In the genomic region with DNA sequence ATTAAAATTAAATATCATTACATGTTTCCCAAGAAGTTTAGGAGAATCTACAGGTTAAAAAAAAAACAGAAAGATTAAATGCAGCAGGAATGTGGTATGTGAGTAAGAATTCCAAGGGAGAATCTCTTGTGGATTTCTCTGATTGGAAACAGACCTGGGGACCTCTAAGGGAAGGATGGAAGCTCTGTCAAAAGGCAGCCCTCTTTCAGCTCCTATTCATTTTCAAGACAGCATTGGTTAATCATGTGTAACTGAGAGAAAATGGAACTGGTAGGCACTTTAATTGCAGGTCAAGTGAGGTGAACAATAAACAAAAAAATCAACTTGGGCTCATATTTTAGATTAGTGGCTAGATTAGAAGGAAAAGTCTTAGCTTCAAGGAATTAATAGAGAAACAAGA, we compare ENCODE assay signal across 20 cellular contexts.
DNase-seq lines count a peak whose midpoint lies in the region; ATAC-seq, FAIRE-seq and TF ChIP-seq lines count a peak whose summit lies in the region.
"Had no signal": no experiment of that assay in that cellular context is flagged by ENCODE, and none has a peak within 500 bp of the region (broad histone marks: within the 10 kb centered on the region; RNA-seq: fewer than 3 reads in every experiment).

No MANE protein-coding gene starts in this region.

- ATAC-seq in GM21515 (IDR thresholded peaks at IDR 0.05; ENCODE audit: unreplicated experiment): no peak
- ATAC-seq: HepG2 had no signal

- H3K27ac ChIP-seq in cardiac muscle cell (peak overlapping the region; percentile 24), right atrium auricular region (no peak overlapping the region)
- H3K27ac ChIP-seq: KMS-11, Peyer's patch had no signal

- H3K4me1 ChIP-seq in cardiac muscle cell (ENCODE audit: low read depth): peaks cover 24% of the 10 kb centered on the region
- H3K4me1 ChIP-seq in right atrium auricular region: no peaks in the 10 kb centered on the region
- H3K4me1 ChIP-seq: Peyer's patch had no signal

- H3K27me3 ChIP-seq in cardiac muscle cell: no peaks in the 10 kb centered on the region
- H3K27me3 ChIP-seq in right atrium auricular region: no peaks in the 10 kb centered on the region
- H3K27me3 ChIP-seq: Peyer's patch had no signal

- H3K36me3 ChIP-seq in cardiac muscle cell (no peaks in the 10 kb centered on the region), right atrium auricular region (no peaks in the 10 kb centered on the region)
- H3K36me3 ChIP-seq: Peyer's patch had no signal

- TF ChIP-seq CTCF in cardiac muscle cell (IDR thresholded peaks at IDR 0.05; ENCODE audit: low read depth, low read length): no peak
- TF ChIP-seq CTCF in right atrium auricular region (IDR thresholded peaks at IDR 0.05): no peak
- TF ChIP-seq CTCF in mesothelial cell of epicardium (IDR thresholded peaks at IDR 0.05; ENCODE audit: unreplicated experiment): no peak

- no peak for FAIRE-seq in GM19239 (lab: Jason Lieb, UNC)
- FAIRE-seq: HepG2 had no signal

- DNase-seq in cardiac muscle cell (ENCODE audit: low read depth in 1 of 2, low spot score in 1 of 2): no peak
- no peak for DNase-seq in right atrium auricular region (ENCODE audit: low spot score)
- DNase-seq in SK-N-DZ (ENCODE audit: low spot score): peak; percentile 22
- no peak for DNase-seq in mesothelial cell of epicardium (ENCODE audit: low spot score in 2 of 2, unreplicated experiment in 2 of 2)
- no peak for DNase-seq in GM19239 (ENCODE audit: insufficient read length, low spot score)
- no peak for DNase-seq in amniotic stem cell (lab: John Stamatoyannopoulos, UW)
- DNase-seq: AML-193, DMS 273 treated with DMSO at 0.1 percent for 48 hours, H9, NCI-H1048, NCI-H1436 treated with DMSO at 0.1 percent for 48 hours, NCI-H2081 treated with DMSO at 0.1 percent for 48 hours, NCI-H226, NCI-H526 treated with DMSO at 0.1 percent for 48 hours, Peyer's patch, Right ventricle myocardium superior had no signal

- no peaks in the 10 kb centered on the region for H3K9me3 ChIP-seq in cardiac muscle cell (ENCODE audit: low read depth)
- no peaks in the 10 kb centered on the region for H3K9me3 ChIP-seq in right atrium auricular region
- H3K9me3 ChIP-seq: Peyer's patch had no signal

- H3K4me3 ChIP-seq in cardiac muscle cell: no peak overlapping the region
- no peak overlapping the region for H3K4me3 ChIP-seq in right atrium auricular region
- H3K4me3 ChIP-seq: Peyer's patch had no signal

- H3K27me3 Mint-ChIP-seq in mesothelial cell of epicardium (ENCODE audit: low read depth): no peaks in the 10 kb centered on the region

- H3K27ac Mint-ChIP-seq in mesothelial cell of epicardium: peak overlapping the region; percentile 62
- H3K27ac Mint-ChIP-seq: H9 had no signal

- H3K4me1 Mint-ChIP-seq in mesothelial cell of epicardium: peaks cover 52% of the 10 kb centered on the region
- H3K4me1 Mint-ChIP-seq: CD14-positive monocyte had no signal

- peaks cover 4% of the 10 kb centered on the region for H3K9me3 Mint-ChIP-seq in mesothelial cell of epicardium
- H3K9me3 Mint-ChIP-seq: H9 had no signal

- H3K36me3 Mint-ChIP-seq in mesothelial cell of epicardium: peaks cover 2% of the 10 kb centered on the region
- H3K36me3 Mint-ChIP-seq: CD14-positive monocyte had no signal

- H3K4me3 Mint-ChIP-seq in mesothelial cell of epicardium: no peak overlapping the region
- H3K4me3 Mint-ChIP-seq: CD14-positive monocyte, H9 had no signal
